22 cellular contexts compared by ENCODE assay signal in genomic region chr15:41578736-41579383, GRCh38. TPM values are rescaled to one million over a fixed set of nuclear protein-coding genes. Genes with fewer than 3 reads are reported as not detected.
DNase-seq lines count a peak whose midpoint lies in the region; ATAC-seq, FAIRE-seq and TF ChIP-seq lines count a peak whose summit lies in the region.
"Had no signal": no experiment of that assay in that cellular context is flagged by ENCODE, and none has a peak within 500 bp of the region (broad histone marks: within the 10 kb centered on the region; RNA-seq: fewer than 3 reads in every experiment).

No MANE protein-coding gene starts in this region.

- DNase-seq in RWPE1 (ENCODE audit: low spot score) = no peak
- DNase-seq in dorsolateral prefrontal cortex = no peak
- no peak for DNase-seq in stimulated activated effector memory CD8-positive, alpha-beta T cell treated with anti-CD3 and anti-CD28 coated beads, Interleukin-12 subunit alpha, Interleukin-12 subunit beta, amount 100 ng/mL, for 72 hours (ENCODE audit: low spot score in 2 of 2)
- DNase-seq in Kasumi-1 (lab: John Stamatoyannopoulos, UW) = no peak
- no peak for DNase-seq in AG20443 (ENCODE audit: low spot score)
- DNase-seq in stimulated activated CD4-positive, alpha-beta T cell treated with anti-CD3 and anti-CD28 coated beads, Interleukin-4, amount 100 ng/mL, for 24 hours = no peak
- no peak for DNase-seq in HTR-8/SVneo (ENCODE audit: insufficient read length, low spot score)
- DNase-seq: activated CD4-positive, alpha-beta T cell treated with anti-CD3 and anti-CD28 coated beads, Interleukin-2, amount 50 U/mL, for 1 hour; activated naive CD8-positive, alpha-beta T cell treated with anti-CD3 and anti-CD28 coated beads, Interleukin-2, amount 50 U/mL, for 24 hours; foreskin keratinocyte; GF-D8; kidney; NCI-H1092; NCI-H2081 treated with DMSO at 0.1 percent for 48 hours; NCI-H510A; T-helper 2 cell had no signal

- H3K4me1 Mint-ChIP-seq in stimulated activated effector memory CD8-positive, alpha-beta T cell treated with anti-CD3 and anti-CD28 coated beads, Interleukin-12 subunit alpha, Interleukin-12 subunit beta, amount 100 ng/mL, for 72 hours = no peaks in the 10 kb centered on the region
- H3K4me1 Mint-ChIP-seq: activated naive CD8-positive, alpha-beta T cell treated with anti-CD3 and anti-CD28 coated beads, Interleukin-2, amount 50 U/mL, for 24 hours had no signal

- peak; percentile 13 for ATAC-seq in stimulated activated effector memory CD8-positive, alpha-beta T cell treated with anti-CD3 and anti-CD28 coated beads, Interleukin-12 subunit alpha, Interleukin-12 subunit beta, amount 100 ng/mL, for 72 hours
- ATAC-seq: activated naive CD8-positive, alpha-beta T cell treated with anti-CD3 and anti-CD28 coated beads, Interleukin-2, amount 50 U/mL, for 24 hours; foreskin keratinocyte had no signal

- peaks cover 42% of the 10 kb centered on the region for H3K36me3 ChIP-seq in mesodermal cell (ENCODE audit: control insufficient read depth, insufficient read depth, low read length)

- H3K9me3 ChIP-seq in mesodermal cell (ENCODE audit: control insufficient read depth, low read length) = no peaks in the 10 kb centered on the region
- H3K9me3 ChIP-seq: suprapubic skin had no signal

- peak overlapping the region; percentile 16 for H3K27ac ChIP-seq in RWPE1
- H3K27ac ChIP-seq in dorsolateral prefrontal cortex = peak overlapping the region in 58 of 59 donors; percentile 20 to 90 (median 76)
- peak overlapping the region; percentile 41 for H3K27ac ChIP-seq in mesodermal cell (ENCODE audit: low read depth, low read length, severe bottlenecking)
- H3K27ac ChIP-seq: foreskin keratinocyte, KMS-11, suprapubic skin, VCaP had no signal

- H3K27ac Mint-ChIP-seq in stimulated activated effector memory CD8-positive, alpha-beta T cell treated with anti-CD3 and anti-CD28 coated beads, Interleukin-12 subunit alpha, Interleukin-12 subunit beta, amount 100 ng/mL, for 72 hours = no peak overlapping the region
- H3K27ac Mint-ChIP-seq: activated naive CD8-positive, alpha-beta T cell treated with anti-CD3 and anti-CD28 coated beads, Interleukin-2, amount 50 U/mL, for 24 hours; activated T-helper 2 cell treated with anti-CD3 and anti-CD28 coated beads, Interferon-gamma antibody, Interleukin-2, Interleukin-4, amounts not matched to agents 10 μg/mL and 5 μg/mL and 100 μg/mL, durations not matched to agents 14 hours and 24 hours and 36 hours; GM23338 had no signal

- no peak overlapping the region for H3K4me3 Mint-ChIP-seq in stimulated activated effector memory CD8-positive, alpha-beta T cell treated with anti-CD3 and anti-CD28 coated beads, Interleukin-12 subunit alpha, Interleukin-12 subunit beta, amount 100 ng/mL, for 72 hours
- H3K4me3 Mint-ChIP-seq: activated naive CD8-positive, alpha-beta T cell treated with anti-CD3 and anti-CD28 coated beads, Interleukin-2, amount 50 U/mL, for 24 hours; GM23338 had no signal

- no peaks in the 10 kb centered on the region for H3K4me1 ChIP-seq in mesodermal cell (ENCODE audit: control insufficient read depth, insufficient read depth, low read length, poor library complexity, severe bottlenecking)
- H3K4me1 ChIP-seq: foreskin keratinocyte, suprapubic skin had no signal

- POLR2A ChIA-PET in RWPE1 (lab: Yijun Ruan, JAX; ENCODE audit: low non-redundant PET) = no interaction called here

- peak overlapping the region in 2 of 59 donors; percentile 6 to 23 for H3K4me3 ChIP-seq in dorsolateral prefrontal cortex
- no peak overlapping the region for H3K4me3 ChIP-seq in mesodermal cell (ENCODE audit: extremely low read depth, insufficient read depth, low read length, poor library complexity, severe bottlenecking)
- H3K4me3 ChIP-seq: GM23338, suprapubic skin had no signal

- no peaks in the 10 kb centered on the region for H3K9me3 Mint-ChIP-seq in stimulated activated effector memory CD8-positive, alpha-beta T cell treated with anti-CD3 and anti-CD28 coated beads, Interleukin-12 subunit alpha, Interleukin-12 subunit beta, amount 100 ng/mL, for 72 hours
- H3K9me3 Mint-ChIP-seq: activated naive CD8-positive, alpha-beta T cell treated with anti-CD3 and anti-CD28 coated beads, Interleukin-2, amount 50 U/mL, for 24 hours; activated T-helper 2 cell treated with anti-CD3 and anti-CD28 coated beads, Interferon-gamma antibody, Interleukin-2, Interleukin-4, amounts not matched to agents 10 μg/mL and 5 μg/mL and 100 μg/mL, durations not matched to agents 14 hours and 24 hours and 36 hours; GM23338 had no signal

- intact Hi-C loops in dorsolateral prefrontal cortex (cut with DNase I) = loop anchor here in 1 of 2 donors (10.0 kb wide), 1 partner anchor 344 kb away; the partner anchor contains the start of genes CHP1 and EXD1

- FAIRE-seq in HTR-8/SVneo (lab: Jason Lieb, UNC) = no peak
- FAIRE-seq: kidney had no signal

- no peaks in the 10 kb centered on the region for H3K36me3 Mint-ChIP-seq in stimulated activated effector memory CD8-positive, alpha-beta T cell treated with anti-CD3 and anti-CD28 coated beads, Interleukin-12 subunit alpha, Interleukin-12 subunit beta, amount 100 ng/mL, for 72 hours

- no peaks in the 10 kb centered on the region for H3K27me3 ChIP-seq in dorsolateral prefrontal cortex
- H3K27me3 ChIP-seq: foreskin keratinocyte, suprapubic skin had no signal

- TF ChIP-seq CTCF in RWPE1 (conservative IDR thresholded peaks at IDR 0.05; ENCODE audit: low read depth) = no peak
- TF ChIP-seq CTCF in dorsolateral prefrontal cortex (IDR thresholded peaks at IDR 0.05 in 54 of 56, conservative IDR thresholded peaks at IDR 0.05 in 2 of 56; ENCODE audit: low read depth in 1 of 56, partially characterized antibody in 56 of 56) = no peak

- 83 to 90% methylated on average over 6 to 9 of the region's 9 CpGs for WGBS in mesodermal cell (ENCODE audit: insufficient coverage in 2 of 2), 2 experiments

- CTCF ChIA-PET in RWPE1 (lab: Yijun Ruan, JAX) = interaction anchor here (0.6 kb wide), 1 partner anchor 249 kb away, joined by 4 read pairs; no protein-coding TSS in a partner anchor

RNA-seq across cellular contexts. Expression of gene TYRO3, which starts 19.8 kb away (rescaled TPM):
- 100 to 1,000 TPM; 151 to 285 (median 212) TPM for total RNA-seq in dorsolateral prefrontal cortex
- polyA plus RNA-seq in mesodermal cell (2013, experiment 1 of 2) = 81.7 TPM
- 79.1 TPM for polyA plus RNA-seq in mesodermal cell (2013, experiment 2 of 2)

RNA-seq across cellular contexts. Expression of gene RPAP1, which starts 34.8 kb away (rescaled TPM):
- total RNA-seq in dorsolateral prefrontal cortex = 10 to 100 TPM; 24.8 to 60.8 (median 39.0) TPM
- 38.0 TPM for polyA plus RNA-seq in mesodermal cell (2013, experiment 1 of 2)
- 26.4 TPM for polyA plus RNA-seq in mesodermal cell (2013, experiment 2 of 2)

Comparison
In these comparisons a context has a peak if more than half of its experiments do, and no peak if none do; other contexts are left out.
1. H3K27ac ChIP-seq: peak in every context shown above with its lines; median percentile 76 in dorsolateral prefrontal cortex; 41 in mesodermal cell; 16 in RWPE1.